In the genomic region with DNA sequence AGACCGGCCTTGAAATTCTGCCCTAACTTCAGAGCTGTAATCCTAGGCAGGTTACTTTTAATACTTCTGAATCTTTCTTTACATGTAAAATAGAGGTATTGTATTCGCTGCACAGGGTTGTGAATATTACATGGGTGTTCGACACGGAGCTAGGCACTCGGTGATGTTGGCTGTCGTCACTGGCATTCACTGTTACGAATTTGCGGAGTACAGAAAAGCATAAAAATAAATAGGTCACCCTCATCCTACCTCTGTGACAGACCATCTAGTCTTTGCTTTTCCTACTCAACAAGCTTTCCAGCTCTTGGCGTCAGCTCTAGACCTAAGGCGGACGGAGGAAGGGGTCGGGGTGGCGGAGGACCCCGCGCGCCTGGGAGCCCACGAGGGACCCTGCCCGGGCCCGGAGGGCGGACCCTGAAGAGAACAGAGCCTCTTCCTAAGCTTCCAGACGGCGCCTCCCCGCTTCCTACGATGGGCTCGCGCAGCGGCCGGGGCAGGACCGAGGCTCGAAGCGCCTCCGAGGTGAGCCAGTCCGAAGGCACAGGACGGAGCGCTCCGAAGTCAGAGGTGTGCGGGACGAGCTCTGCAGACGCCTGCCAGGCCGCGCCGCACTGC, we compare ENCODE assay signal across 8 cellular contexts. TPM values are rescaled to one million over a fixed set of nuclear protein-coding genes. Genes with fewer than 3 reads are reported as not detected.
A peak's percentile ranks its signal among the peaks of the same experiment; 100 is the strongest.
DNase-seq lines count a peak whose midpoint lies in the region; ATAC-seq and TF ChIP-seq lines count a peak whose summit lies in the region.

No MANE protein-coding gene starts in this region.

- ATAC-seq in Right ventricle myocardium inferior (peak; percentile 29), HG03469 (IDR thresholded peaks at IDR 0.05; ENCODE audit: unreplicated experiment) (no peak)

- intact Hi-C loops in Right ventricle myocardium inferior (cut with DNase I), result loop anchor here (5.0 to 10.0 kb wide), 3 partner anchors 50 to 263 kb away; no protein-coding TSS in a partner anchor
- intact Hi-C loops in cardiac septum (cut with DNase I), result no loop called here

- peak overlapping the region; percentile 66 for H3K9ac ChIP-seq in rectal smooth muscle tissue (ENCODE audit: low read length)

- peak overlapping the region; percentile 88 to 95 for H3K4me3 ChIP-seq in foreskin fibroblast (ENCODE audit: low read depth in 1 of 2, low read length in 2 of 2)
- H3K4me3 ChIP-seq in rectal smooth muscle tissue (ENCODE audit: low read length), result peak overlapping the region; percentile 87

- H3K4me1 ChIP-seq in rectal smooth muscle tissue (ENCODE audit: control insufficient read depth, insufficient read depth, low read length), result peaks cover 9% of the 10 kb centered on the region

- DNase-seq in Right ventricle myocardium inferior (ENCODE audit: missing footprints), result peak; percentile 82
- DNase-seq in cardiac septum (ENCODE audit: low spot score), result no peak
- no peak for DNase-seq in foreskin fibroblast
- no peak for DNase-seq in SIG-M5 (lab: John Stamatoyannopoulos, UW)
- DNase-seq in GOT3 (lab: John Stamatoyannopoulos, UW), result no peak

- no peaks in the 10 kb centered on the region for H3K27me3 ChIP-seq in rectal smooth muscle tissue (ENCODE audit: control insufficient read depth, insufficient read depth, low read length)

- peaks cover 5% of the 10 kb centered on the region for H3K36me3 ChIP-seq in rectal smooth muscle tissue (ENCODE audit: control insufficient read depth, insufficient read depth, low read length)

- H3K27ac ChIP-seq in VCaP (peak overlapping the region; percentile 65), rectal smooth muscle tissue (ENCODE audit: low read depth, low read length) (peak overlapping the region; percentile 91)

- TF ChIP-seq CTCF in VCaP (conservative IDR thresholded peaks at IDR 0.05), result no peak
- TF ChIP-seq CTCF in foreskin fibroblast (IDR thresholded peaks at IDR 0.05; ENCODE audit: low read depth, low read length), result no peak

RNA-seq across cellular contexts. Expression of gene SPG7, which starts 0.9 kb away (rescaled TPM):
- total RNA-seq in Right ventricle myocardium inferior, result 96.1 TPM
- total RNA-seq in cardiac septum, result 89.5 TPM

RNA-seq across cellular contexts. Expression of gene ANKRD11, which starts 17.0 kb away (rescaled TPM):
- 64.9 TPM for total RNA-seq in Right ventricle myocardium inferior
- 77.9 TPM for total RNA-seq in cardiac septum

RNA-seq across cellular contexts. Expression of gene RPL13, which starts 53.2 kb away (rescaled TPM):
- total RNA-seq in Right ventricle myocardium inferior (1,162 TPM), cardiac septum (882 TPM)
